Comparison of ENCODE assay signal across 26 cellular contexts in the genomic region with DNA sequence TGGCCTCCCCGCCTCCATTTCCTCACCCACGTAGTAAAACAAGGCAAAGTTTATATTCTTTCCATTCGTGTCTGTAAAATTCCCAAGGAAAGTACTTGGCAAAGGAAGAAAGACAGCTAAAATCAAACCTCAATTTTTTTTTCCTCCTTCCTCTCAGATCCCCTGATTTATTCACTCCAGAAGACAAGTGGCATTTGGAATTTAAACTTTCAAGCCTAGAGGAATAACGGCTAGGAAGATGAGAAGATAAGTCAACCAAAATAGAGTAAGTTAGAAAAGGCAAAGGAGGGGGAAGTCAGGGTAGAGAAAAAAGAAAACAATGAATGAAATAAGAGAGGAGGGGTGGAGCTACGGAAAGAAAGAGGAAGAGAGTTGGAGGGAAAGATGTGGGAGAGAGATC.
"Had no signal": no experiment of that assay in that cellular context is flagged by ENCODE, and none has a peak within 500 bp of the region (broad histone marks: within the 10 kb centered on the region; RNA-seq: fewer than 3 reads in every experiment).

No MANE protein-coding gene starts in this region.

- H3K27ac ChIP-seq: adrenal gland, Peyer's patch, SJSA1 had no signal

- H3K27me3 ChIP-seq: adrenal gland, Peyer's patch, SJSA1 had no signal

- DNase-seq: activated B cell treated with CpG ODN at 0.5 μM for 24 hours; activated CD4-positive, alpha-beta T cell treated with anti-CD3 and anti-CD28 coated beads for 1 hour; activated CD4-positive, alpha-beta T cell treated with anti-CD3 and anti-CD28 coated beads, Interleukin-2, amount 10 ng/mL, durations not matched to agents 24 days and 14 days; activated CD4-positive, alpha-beta T cell treated with anti-CD3 and anti-CD28 coated beads, Interleukin-2, amount 50 U/mL, for 48 hours; activated CD8-positive, alpha-beta memory T cell treated with anti-CD3 and anti-CD28 coated beads, Interleukin-2, amount 10 ng/mL, durations not matched to agents 7 days and 5 days; activated gamma-delta T cell; activated naive CD4-positive, alpha-beta T cell treated with anti-CD3 and anti-CD28 coated beads for 36 hours; activated naive CD8-positive, alpha-beta T cell treated with anti-CD3 and anti-CD28 coated beads, Interleukin-2, amount 10 ng/mL, durations not matched to agents 7 days and 5 days; activated T-cell treated with anti-CD3 and anti-CD28 coated beads, Interleukin-2, amount 50 U/mL, for 4 hours; adrenal gland; anterior cingulate cortex; central memory CD4-positive, alpha-beta T cell; Karpas-422; NCI-H1105 treated with DMSO at 0.1 percent for 48 hours; NCI-H1436 treated with DMSO at 0.1 percent for 48 hours; NCI-H187; NCI-H2081; NCI-H510A treated with DMSO at 0.1 percent for 48 hours; NCI-H69; NK-92 treated with Interleukin-12 subunit alpha and Interleukin-12 subunit beta, amount 100 ng/mL, for 24 hours; Peyer's patch; SHP77; T-helper 17 cell; T-helper 9 cell had no signal

- H3K4me3 ChIP-seq: adrenal gland, Peyer's patch, SJSA1 had no signal

- H3K9me3 ChIP-seq: adrenal gland, Peyer's patch, SJSA1 had no signal

- H3K4me1 ChIP-seq: Peyer's patch had no signal

- H3K27ac Mint-ChIP-seq: activated B cell treated with CpG ODN at 0.5 μM for 24 hours; activated CD4-positive, alpha-beta T cell treated with anti-CD3 and anti-CD28 coated beads, Interleukin-2, amount 10 ng/mL, durations not matched to agents 24 days and 14 days; activated CD8-positive, alpha-beta memory T cell treated with anti-CD3 and anti-CD28 coated beads, Interleukin-2, amount 10 ng/mL, durations not matched to agents 7 days and 5 days; activated naive CD4-positive, alpha-beta T cell treated with anti-CD3 and anti-CD28 coated beads for 36 hours; activated naive CD8-positive, alpha-beta T cell treated with anti-CD3 and anti-CD28 coated beads, Interleukin-2, amount 10 ng/mL, durations not matched to agents 7 days and 5 days; activated T-helper 17 cell treated with anti-CD3 and anti-CD28 coated beads, Interleukin-2, amount 50 U/mL, for 72 hours; T-helper 17 cell had no signal

- H3K9me3 Mint-ChIP-seq: activated B cell treated with CpG ODN at 0.5 μM for 24 hours; activated CD4-positive, alpha-beta T cell treated with anti-CD3 and anti-CD28 coated beads, Interleukin-2, amount 10 ng/mL, durations not matched to agents 24 days and 14 days; activated naive CD4-positive, alpha-beta T cell treated with anti-CD3 and anti-CD28 coated beads for 36 hours; activated naive CD8-positive, alpha-beta T cell treated with anti-CD3 and anti-CD28 coated beads, Interleukin-2, amount 10 ng/mL, durations not matched to agents 7 days and 5 days; activated T-cell treated with anti-CD3 and anti-CD28 coated beads, Interleukin-2, amount 50 U/mL, for 4 hours; activated T-helper 17 cell treated with anti-CD3 and anti-CD28 coated beads, Interleukin-2, amount 50 U/mL, for 72 hours had no signal

- H3K27me3 Mint-ChIP-seq: activated B cell treated with CpG ODN at 0.5 μM for 24 hours; activated CD4-positive, alpha-beta T cell treated with anti-CD3 and anti-CD28 coated beads, Interleukin-2, amount 10 ng/mL, durations not matched to agents 24 days and 14 days; activated CD8-positive, alpha-beta memory T cell treated with anti-CD3 and anti-CD28 coated beads, Interleukin-2, amount 10 ng/mL, durations not matched to agents 7 days and 5 days; activated naive CD8-positive, alpha-beta T cell treated with anti-CD3 and anti-CD28 coated beads, Interleukin-2, amount 10 ng/mL, durations not matched to agents 7 days and 5 days had no signal

- H3K4me3 Mint-ChIP-seq: activated B cell treated with CpG ODN at 0.5 μM for 24 hours; activated CD4-positive, alpha-beta T cell treated with anti-CD3 and anti-CD28 coated beads, Interleukin-2, amount 10 ng/mL, durations not matched to agents 24 days and 14 days; activated CD8-positive, alpha-beta memory T cell treated with anti-CD3 and anti-CD28 coated beads, Interleukin-2, amount 10 ng/mL, durations not matched to agents 7 days and 5 days; activated naive CD4-positive, alpha-beta T cell treated with anti-CD3 and anti-CD28 coated beads for 36 hours; activated naive CD8-positive, alpha-beta T cell treated with anti-CD3 and anti-CD28 coated beads, Interleukin-2, amount 10 ng/mL, durations not matched to agents 7 days and 5 days; activated T-cell treated with anti-CD3 and anti-CD28 coated beads, Interleukin-2, amount 50 U/mL, for 4 hours; activated T-helper 17 cell treated with anti-CD3 and anti-CD28 coated beads, Interleukin-2, amount 50 U/mL, for 72 hours; T-helper 17 cell had no signal

- H3K4me1 Mint-ChIP-seq: activated B cell treated with CpG ODN at 0.5 μM for 24 hours; activated CD4-positive, alpha-beta T cell treated with anti-CD3 and anti-CD28 coated beads, Interleukin-2, amount 10 ng/mL, durations not matched to agents 24 days and 14 days; activated CD8-positive, alpha-beta memory T cell treated with anti-CD3 and anti-CD28 coated beads, Interleukin-2, amount 10 ng/mL, durations not matched to agents 7 days and 5 days; activated naive CD8-positive, alpha-beta T cell treated with anti-CD3 and anti-CD28 coated beads, Interleukin-2, amount 10 ng/mL, durations not matched to agents 7 days and 5 days; activated T-helper 17 cell treated with anti-CD3 and anti-CD28 coated beads, Interleukin-2, amount 50 U/mL, for 72 hours; T-helper 17 cell had no signal

- H3K36me3 ChIP-seq: adrenal gland, Peyer's patch, SJSA1 had no signal

- H3K36me3 Mint-ChIP-seq: activated CD8-positive, alpha-beta memory T cell treated with anti-CD3 and anti-CD28 coated beads, Interleukin-2, amount 10 ng/mL, durations not matched to agents 7 days and 5 days; activated naive CD8-positive, alpha-beta T cell treated with anti-CD3 and anti-CD28 coated beads, Interleukin-2, amount 10 ng/mL, durations not matched to agents 7 days and 5 days had no signal
